Comparison of ENCODE assay signal across 14 cellular contexts in the genomic region with DNA sequence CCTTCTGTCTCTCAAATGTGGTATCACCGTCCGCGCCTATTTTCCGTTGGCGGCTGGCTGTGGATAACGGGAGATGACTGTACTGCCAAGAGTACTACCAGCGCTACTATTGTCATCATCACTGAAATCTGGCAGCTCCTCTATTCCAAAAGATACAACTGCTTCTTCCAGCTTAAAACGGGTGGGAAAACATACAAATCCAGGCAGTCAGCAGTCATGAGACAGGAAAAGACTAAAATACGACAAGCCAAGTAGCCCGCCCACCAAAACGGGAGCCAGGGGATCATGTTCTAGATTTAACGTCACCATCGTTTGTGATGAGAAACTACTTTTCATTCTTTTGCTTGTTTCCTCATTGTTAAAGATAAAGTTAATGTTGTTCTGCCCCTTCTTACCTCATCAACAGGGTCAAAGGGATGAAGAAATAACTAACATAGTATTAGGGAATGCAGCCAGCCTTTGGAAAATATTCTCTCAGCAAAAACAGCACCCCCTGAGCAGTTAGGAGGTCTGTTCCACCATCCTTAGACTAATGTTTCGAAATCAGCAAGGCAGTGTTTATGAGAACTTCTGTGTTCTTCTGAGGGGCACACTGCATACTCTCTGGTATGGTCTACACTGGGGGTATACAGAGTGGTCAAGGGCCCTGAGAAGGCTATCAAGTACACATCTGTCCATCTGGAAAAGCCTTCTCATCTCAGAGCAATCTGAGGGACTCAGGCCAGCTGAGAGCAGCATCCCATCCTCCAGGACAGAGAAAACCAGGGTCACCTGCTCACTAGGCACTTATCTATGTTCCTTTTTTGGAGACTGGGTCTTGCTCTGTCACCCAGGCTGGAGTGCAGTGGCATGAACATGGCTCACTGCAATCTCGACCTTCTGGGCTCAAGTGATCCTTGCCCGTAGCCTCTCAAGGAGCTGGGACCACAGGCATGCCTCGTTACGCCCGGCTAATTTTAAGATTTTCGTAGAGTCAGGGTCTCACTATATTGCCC. TPM values are rescaled to one million over a fixed set of nuclear protein-coding genes. Genes with fewer than 3 reads are reported as not detected.
DNase-seq lines count a peak whose midpoint lies in the region; ATAC-seq, FAIRE-seq and TF ChIP-seq lines count a peak whose summit lies in the region.
"Had no signal": no experiment of that assay in that cellular context is flagged by ENCODE, and none has a peak within 500 bp of the region (broad histone marks: within the 10 kb centered on the region; RNA-seq: fewer than 3 reads in every experiment).

No MANE protein-coding gene starts in this region.

- WGBS in lung, 2 donors, result 65 to 80% methylated on average over 20 of the region's 20 CpGs

- H3K27me3 ChIP-seq in MG63 (no peaks in the 10 kb centered on the region), endothelial cell of umbilical vein (ENCODE audit: control insufficient read depth in 2 of 2, insufficient read depth in 2 of 2, low read length in 2 of 2) (no peaks in the 10 kb centered on the region), lung (ENCODE audit: control insufficient read depth, insufficient read depth) (no peaks in the 10 kb centered on the region), stomach smooth muscle (ENCODE audit: control insufficient read depth in 1 of 2, insufficient read depth in 2 of 2, low read length in 2 of 2) (no peaks in the 10 kb centered on the region)

- peaks cover 16% of the 10 kb centered on the region for H3K4me1 ChIP-seq in endothelial cell of umbilical vein (ENCODE audit: control insufficient read depth, extremely low read depth, insufficient read depth, low read length)
- peaks cover 8 to 10% of the 10 kb centered on the region in 2 donors for H3K4me1 ChIP-seq in lung (ENCODE audit: control insufficient read depth in 2 of 2, insufficient read depth in 2 of 2, low read length in 2 of 2)
- peaks cover 7% of the 10 kb centered on the region for H3K4me1 ChIP-seq in stomach smooth muscle (ENCODE audit: control insufficient read depth, insufficient read depth, low read length)

- H3K4me2 ChIP-seq in endothelial cell of umbilical vein (ENCODE audit: insufficient read depth, low read length), result peak overlapping the region; percentile 63

- H3K9me3 ChIP-seq in MG63 (no peaks in the 10 kb centered on the region), endothelial cell of umbilical vein (replicated peaks; ENCODE audit: control insufficient read depth, insufficient read depth, low read length) (no peaks in the 10 kb centered on the region), lung (ENCODE audit: control insufficient read depth in 2 of 2, insufficient read depth in 1 of 2, low read length in 1 of 2) (peaks cover 0 to 2% of the 10 kb centered on the region in 2 donors), stomach smooth muscle (ENCODE audit: control insufficient read depth in 2 of 2, low read length in 2 of 2) (no peaks in the 10 kb centered on the region)

- CTCF ChIA-PET in endothelial cell of umbilical vein (lab: Charles Lee), result interaction anchor here (1.0 to 1.9 kb wide), 4 partner anchors 8 to 24 kb away, joined by 3 to 6 read pairs (median 4); no protein-coding TSS in a partner anchor

- peaks cover 25% of the 10 kb centered on the region for H3K36me3 ChIP-seq in MG63
- peaks cover 10 to 16% of the 10 kb centered on the region in 2 experiments for H3K36me3 ChIP-seq in endothelial cell of umbilical vein (ENCODE audit: control insufficient read depth in 2 of 2, extremely low read depth in 1 of 2, insufficient read depth in 2 of 2, low read length in 2 of 2)
- peaks cover 2 to 10% of the 10 kb centered on the region in 2 donors for H3K36me3 ChIP-seq in lung (ENCODE audit: control insufficient read depth in 2 of 2, insufficient read depth in 2 of 2, low read length in 2 of 2)
- peaks cover 20% of the 10 kb centered on the region in 2 donors for H3K36me3 ChIP-seq in stomach smooth muscle (ENCODE audit: control insufficient read depth in 2 of 2, insufficient read depth in 2 of 2, low read length in 2 of 2)

- H3K9me1 ChIP-seq in endothelial cell of umbilical vein (replicated peaks; ENCODE audit: control insufficient read depth, extremely low read depth, insufficient read depth, low read length), result no peaks in the 10 kb centered on the region

- TF ChIP-seq CTCF in endothelial cell of umbilical vein (IDR thresholded peaks at IDR 0.05; ENCODE audit: extremely low read depth in 1 of 2, insufficient read depth in 1 of 2, low read depth in 1 of 2, low read length in 2 of 2), result no peak
- no peak for TF ChIP-seq CTCF in lung (IDR thresholded peaks at IDR 0.05; ENCODE audit: control extremely low read depth, extremely low read depth)

- H3K9ac ChIP-seq in endothelial cell of umbilical vein (replicated peaks; ENCODE audit: extremely low read depth, insufficient read depth, low read length) (no peak overlapping the region), stomach smooth muscle (ENCODE audit: low read length in 2 of 2) (no peak overlapping the region)

- POLR2A ChIA-PET in endothelial cell of umbilical vein (lab: Charles Lee), result no interaction called here

- DNase-seq in MG63, result peak; percentile 37
- peak; percentile 91 for DNase-seq in endothelial cell of umbilical vein (ENCODE audit: low read depth, low spot score)
- no peak for DNase-seq in lung (ENCODE audit: low spot score)
- DNase-seq in NCI-H524 treated with DMSO at 0.1 percent for 48 hours (lab: John Stamatoyannopoulos, UW), result no peak
- no peak for DNase-seq in stimulated activated CD4-positive, alpha-beta T cell treated with anti-CD3 and anti-CD28 coated beads, Interleukin-4, amount 100 ng/mL, for 4 hours
- DNase-seq: activated CD8-positive, alpha-beta memory T cell treated with anti-CD3 and anti-CD28 coated beads, Interleukin-2, amount 50 U/mL, for 4 hours; DMS 273 treated with DMSO at 0.1 percent for 48 hours; NCI-H524; SW 1271 had no signal

- ATAC-seq in lung (ENCODE audit: insufficient read depth, low FRiP score) (no peak), HG03378 (IDR thresholded peaks at IDR 0.05; ENCODE audit: unreplicated experiment) (no peak), HG02642 (IDR thresholded peaks at IDR 0.05; ENCODE audit: poor library complexity, unreplicated experiment) (no peak)

- intact Hi-C loops in endothelial cell of umbilical vein (cut with micrococcal nuclease), result no loop called here

- dilution Hi-C loops in endothelial cell of umbilical vein (cut with MboI; ENCODE audit: extremely low pct_ligation_motif_present, low sequenced_read_pairs), result no loop called here

- TF ChIP-seq POLR2A in endothelial cell of umbilical vein (IDR thresholded peaks at IDR 0.05; ENCODE audit: low read depth, low read length), result no peak

- peaks cover 44% of the 10 kb centered on the region for H3K79me2 ChIP-seq in endothelial cell of umbilical vein (ENCODE audit: control insufficient read depth, insufficient read depth, low read length)

- peak; percentile 62 for FAIRE-seq in endothelial cell of umbilical vein (lab: Jason Lieb, UNC)
- FAIRE-seq: HTR-8/SVneo, keratinocyte had no signal

- H3K4me3 ChIP-seq in MG63, result no peak overlapping the region
- H3K4me3 ChIP-seq in endothelial cell of umbilical vein (replicated peaks in 1 of 3; ENCODE audit: insufficient read depth in 1 of 3, low read depth in 1 of 3, low read length in 3 of 3), result peak overlapping the region in 1 of 3 experiments; percentile 9
- no peak overlapping the region for H3K4me3 ChIP-seq in lung
- H3K4me3 ChIP-seq in stomach smooth muscle (ENCODE audit: low read length in 2 of 2), result peak overlapping the region in 1 of 2 donors; percentile 35

- H3K27ac ChIP-seq in endothelial cell of umbilical vein (ENCODE audit: insufficient read depth, low read depth, low read length), result peak overlapping the region; percentile 24
- H3K27ac ChIP-seq in lung (ENCODE audit: low read depth in 1 of 2, low read length in 1 of 2), result peak overlapping the region; percentile 45 to 74
- peak overlapping the region; percentile 41 for H3K27ac ChIP-seq in stomach smooth muscle (ENCODE audit: low read length)

- H2AFZ ChIP-seq in endothelial cell of umbilical vein (ENCODE audit: low read depth, low read length), result no peak overlapping the region

- BruUV-seq in endothelial cell of umbilical vein (replicated peaks; lab: Mats Ljungman, UMichigan), result no TSS peak

- H4K20me1 ChIP-seq in endothelial cell of umbilical vein (replicated peaks; ENCODE audit: control insufficient read depth, extremely low read depth, insufficient read depth, low read length), result peaks cover 8% of the 10 kb centered on the region

TF ChIP-seq in endothelial cell of umbilical vein, 7 proteins besides CTCF, POLR2A, EP300 and RAD21:
- TF ChIP-seq POLR2AphosphoS5 (IDR thresholded peaks at IDR 0.05; ENCODE audit: insufficient read depth, low read depth, low read length), result no peak
- no peak for TF ChIP-seq FOS (IDR thresholded peaks at IDR 0.05; ENCODE audit: borderline replicate concordance, insufficient read depth, low read length)
- no peak for TF ChIP-seq JUN (IDR thresholded peaks at IDR 0.05; ENCODE audit: borderline replicate concordance, insufficient read depth, insufficient read length, low read depth)
- no peak for TF ChIP-seq GATA2 (IDR thresholded peaks at IDR 0.05; ENCODE audit: insufficient read depth, insufficient read length, low read depth, low read length)
- TF ChIP-seq, protein P1, sequence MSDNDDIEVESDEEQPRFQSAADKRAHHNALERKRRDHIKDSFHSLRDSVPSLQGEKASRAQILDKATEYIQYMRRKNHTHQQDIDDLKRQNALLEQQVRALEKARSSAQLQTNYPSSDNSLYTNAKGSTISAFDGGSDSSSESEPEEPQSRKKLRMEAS (IDR thresholded peaks at IDR 0.05; ENCODE audit: insufficient read depth, insufficient read length), result no peak
- no peak for TF ChIP-seq EZH2 (IDR thresholded peaks at IDR 0.05; ENCODE audit: borderline replicate concordance, low read depth, low read length, severe bottlenecking)
- TF ChIP-seq MYC (IDR thresholded peaks at IDR 0.05; ENCODE audit: low read depth, low read length), result no peak

RNA-seq across cellular contexts. Expression of a gene that starts 47.5 kb away (rescaled TPM):
- 23.1 and 49.1 TPM in 2 replicates for total RNA-seq in MG63 (2014; rRNA removed; shearing (Covaris generic); ENCODE audit: low replicate concordance)
- total RNA-seq in endothelial cell of umbilical vein, result 56.0 and 63.0 TPM in 2 replicates
- 75.1 and 95.5 TPM in 2 replicates for polyA plus RNA-seq in endothelial cell of umbilical vein
- polyA plus RNA-seq in endothelial cell of umbilical vein (2011; cell fraction: cytosol; rRNA removed), result 71.0 and 81.6 TPM in 2 replicates
- 43.9 and 56.3 TPM in 2 replicates for polyA plus RNA-seq in endothelial cell of umbilical vein (2011; cell fraction: nucleus; rRNA removed)
- 56.8 and 58.8 TPM in 2 replicates for polyA plus RNA-seq in endothelial cell of umbilical vein (2012)
- 106 TPM in 2 replicates for polyA minus RNA-seq in endothelial cell of umbilical vein
- 18.8 TPM for polyA minus RNA-seq in endothelial cell of umbilical vein (2011; cell fraction: cytosol; rRNA and poly(A)+ RNA removed)
- 35.5 and 39.8 TPM in 2 replicates for polyA minus RNA-seq in endothelial cell of umbilical vein (2011; cell fraction: nucleus; rRNA and poly(A)+ RNA removed)
- 10 to 100 TPM; 34.4 to 51.9 TPM for total RNA-seq in lung
- 10 to 100 TPM; 11.0 to 32.6 TPM for polyA plus RNA-seq in lung

Comparison
In these comparisons a context has a peak if more than half of its experiments do, and no peak if none do; other contexts are left out.
1. DNase-seq: peak in MG63 (single experiment) and endothelial cell of umbilical vein (single experiment); none in lung (single experiment), NCI-H524 treated with DMSO at 0.1 percent for 48 hours (single experiment) and stimulated activated CD4-positive, alpha-beta T cell treated with anti-CD3 and anti-CD28 coated beads, Interleukin-4, amount 100 ng/mL, for 4 hours (0 of 2).
2. Peak in every context shown above with its lines, with median percentiles within 50 percentile points of each other: H3K27ac ChIP-seq.